ENCODE assay signal across 10 cellular contexts in genomic region chr10:31090894-31091607, GRCh38. TPM values are rescaled to one million over a fixed set of nuclear protein-coding genes. Genes with fewer than 3 reads are reported as not detected.
DNase-seq lines count a peak whose midpoint lies in the region; ATAC-seq lines count a peak whose summit lies in the region.
"Had no signal": no experiment of that assay in that cellular context is flagged by ENCODE, and none has a peak within 500 bp of the region (broad histone marks: within the 10 kb centered on the region; RNA-seq: fewer than 3 reads in every experiment).

No MANE protein-coding gene starts in this region.

- peak; percentile 48 for DNase-seq in RPMI7951 (ENCODE audit: low read depth)
- peak; percentile 81 for DNase-seq in iris pigment epithelial cell (ENCODE audit: low read depth)
- no peak for DNase-seq in NCI-H526 treated with DMSO at 0.1 percent for 48 hours (lab: John Stamatoyannopoulos, UW)
- no peak for DNase-seq in NCI-H2227 (lab: John Stamatoyannopoulos, UW; ENCODE audit: unreplicated experiment)
- DNase-seq in medulla oblongata (ENCODE audit: extremely low spot score): no peak
- DNase-seq: activated CD4-positive, CD25-positive, alpha-beta regulatory T cell; NCI-H2029 treated with DMSO at 0.1 percent for 48 hours; PC-9 had no signal

- ATAC-seq in GM18502 (IDR thresholded peaks at IDR 0.05; ENCODE audit: poor library complexity, unreplicated experiment): peak; percentile 80
- peak; percentile 90 for ATAC-seq in GM21786 (IDR thresholded peaks at IDR 0.05; ENCODE audit: unreplicated experiment)

RNA-seq across cellular contexts. Expression of gene ZNF438, which starts 59.4 kb away (rescaled TPM):
- total RNA-seq in RPMI7951 (2014; rRNA removed; shearing (Covaris generic)): 5.2 and 7.6 TPM in 2 replicates

Comparison
In these comparisons a context has a peak if more than half of its experiments do, and no peak if none do; other contexts are left out.
1. DNase-seq: peak in RPMI7951 (single experiment) and iris pigment epithelial cell (single experiment); none in NCI-H526 treated with DMSO at 0.1 percent for 48 hours (single experiment), NCI-H2227 (single experiment) and medulla oblongata (single experiment).